24 cellular contexts compared by ENCODE assay signal in genomic region chr3:172076212-172076611, GRCh38. TPM values are rescaled to one million over a fixed set of nuclear protein-coding genes. Genes with fewer than 3 reads are reported as not detected.
DNase-seq lines count a peak whose midpoint lies in the region; ATAC-seq, FAIRE-seq and TF ChIP-seq lines count a peak whose summit lies in the region.
"Had no signal": no experiment of that assay in that cellular context is flagged by ENCODE, and none has a peak within 500 bp of the region (broad histone marks: within the 10 kb centered on the region; RNA-seq: fewer than 3 reads in every experiment).

No MANE protein-coding gene starts in this region.

- peak; percentile 54 for FAIRE-seq in RCC 7860 (lab: Jason Lieb, UNC)
- FAIRE-seq: astrocyte, small intestine had no signal

- H3K27ac ChIP-seq in foreskin keratinocyte, result no peak overlapping the region
- H3K27ac ChIP-seq: heart left ventricle, left ventricle myocardium inferior, RWPE1, transverse colon had no signal

- H3K27me3 Mint-ChIP-seq in activated T-helper 17 cell treated with anti-CD3 and anti-CD28 coated beads, Interleukin-2, amount 50 U/mL, for 72 hours, result no peaks in the 10 kb centered on the region
- H3K27me3 Mint-ChIP-seq: CD8-positive, alpha-beta memory T cell; natural killer cell treated with Interleukin-12 subunit alpha and Interleukin-12 subunit beta and Interleukin-15 and Interleukin-18, amount 100 ng/mL, for 72 hours; stimulated activated naive CD8-positive, alpha-beta T cell treated with anti-CD3 and anti-CD28 coated beads, Interleukin-15, Interleukin-2, amounts not matched to agents 100 ng/mL and 50 ng/mL, for 24 hours had no signal

- no peak overlapping the region for H3K27ac Mint-ChIP-seq in activated T-helper 17 cell treated with anti-CD3 and anti-CD28 coated beads, Interleukin-2, amount 50 U/mL, for 72 hours
- H3K27ac Mint-ChIP-seq: CD8-positive, alpha-beta memory T cell; stimulated activated naive CD8-positive, alpha-beta T cell treated with anti-CD3 and anti-CD28 coated beads, Interleukin-15, Interleukin-2, amounts not matched to agents 100 ng/mL and 50 ng/mL, for 24 hours had no signal

- no peak for TF ChIP-seq CTCF in foreskin keratinocyte (conservative IDR thresholded peaks at IDR 0.05)

- no peak overlapping the region for H3K4me3 Mint-ChIP-seq in activated T-helper 17 cell treated with anti-CD3 and anti-CD28 coated beads, Interleukin-2, amount 50 U/mL, for 72 hours
- H3K4me3 Mint-ChIP-seq: activated T-cell treated with anti-CD3 and anti-CD28 coated beads, Interleukin-2, amount 50 U/mL, for 4 hours; CD8-positive, alpha-beta memory T cell; natural killer cell treated with Interleukin-12 subunit alpha and Interleukin-12 subunit beta and Interleukin-15 and Interleukin-18, amount 100 ng/mL, for 72 hours; stimulated activated naive CD8-positive, alpha-beta T cell treated with anti-CD3 and anti-CD28 coated beads, Interleukin-15, Interleukin-2, amounts not matched to agents 100 ng/mL and 50 ng/mL, for 24 hours had no signal

- H3K36me3 Mint-ChIP-seq in activated T-helper 17 cell treated with anti-CD3 and anti-CD28 coated beads, Interleukin-2, amount 50 U/mL, for 72 hours (ENCODE audit: low read depth), result no peaks in the 10 kb centered on the region

- no peaks in the 10 kb centered on the region for H3K27me3 ChIP-seq in foreskin keratinocyte
- H3K27me3 ChIP-seq: heart left ventricle, transverse colon had no signal

- peak; percentile 33 for ATAC-seq in foreskin keratinocyte
- ATAC-seq in activated T-helper 17 cell treated with anti-CD3 and anti-CD28 coated beads, Interleukin-2, amount 50 U/mL, for 72 hours (replicated peaks), result no peak
- ATAC-seq: activated T-cell treated with anti-CD3 and anti-CD28 coated beads, Interleukin-2, amount 50 U/mL, for 4 hours; HCT116; heart left ventricle; natural killer cell treated with Interleukin-12 subunit alpha and Interleukin-12 subunit beta and Interleukin-15 and Interleukin-18, amount 100 ng/mL, for 72 hours had no signal

- H3K4me1 ChIP-seq in foreskin keratinocyte, result no peaks in the 10 kb centered on the region

- DNase-seq in NCI-H1105 (lab: John Stamatoyannopoulos, UW) (peak; percentile 11), RCC 7860 (ENCODE audit: low spot score) (peak; percentile 43), foreskin keratinocyte (no peak), renal cortical epithelial cell (ENCODE audit: low read depth) (peak; percentile 79), AML-193 (lab: John Stamatoyannopoulos, UW) (no peak), dermis blood vessel endothelial cell (no peak)
- DNase-seq: activated CD4-positive, alpha-beta T cell treated with anti-CD3 and anti-CD28 coated beads for 1 hour; activated naive CD4-positive, alpha-beta T cell treated with anti-CD3 and anti-CD28 coated beads, Interleukin-2, amount 50 U/mL, for 16 hours; activated T-cell treated with anti-CD3 and anti-CD28 coated beads, Interleukin-2, amount 50 U/mL, for 4 hours; CD8-positive, alpha-beta memory T cell; heart left ventricle; left ventricle myocardium inferior; midbrain; NCI-H1436 treated with DMSO at 0.1 percent for 48 hours; NCI-H226; small intestine; stimulated activated CD4-positive, alpha-beta T cell treated with anti-CD3 and anti-CD28 coated beads, Interleukin-2, amount 100 ng/mL, for 48 hours; transverse colon had no signal

- no peaks in the 10 kb centered on the region for H3K9me3 Mint-ChIP-seq in activated T-helper 17 cell treated with anti-CD3 and anti-CD28 coated beads, Interleukin-2, amount 50 U/mL, for 72 hours
- H3K9me3 Mint-ChIP-seq: activated T-cell treated with anti-CD3 and anti-CD28 coated beads, Interleukin-2, amount 50 U/mL, for 4 hours; CD8-positive, alpha-beta memory T cell; natural killer cell treated with Interleukin-12 subunit alpha and Interleukin-12 subunit beta and Interleukin-15 and Interleukin-18, amount 100 ng/mL, for 72 hours; stimulated activated naive CD8-positive, alpha-beta T cell treated with anti-CD3 and anti-CD28 coated beads, Interleukin-15, Interleukin-2, amounts not matched to agents 100 ng/mL and 50 ng/mL, for 24 hours had no signal

- peaks cover 4% of the 10 kb centered on the region for H3K4me1 Mint-ChIP-seq in activated T-helper 17 cell treated with anti-CD3 and anti-CD28 coated beads, Interleukin-2, amount 50 U/mL, for 72 hours

RNA-seq across cellular contexts. Expression of gene FNDC3B, which starts 36.8 kb away (rescaled TPM):
- total RNA-seq in foreskin keratinocyte (47.4 and 52.3 TPM in 2 replicates), renal cortical epithelial cell (87.2 and 220 TPM in 2 replicates), dermis blood vessel endothelial cell (126 and 138 TPM in 2 replicates)
- polyA plus RNA-seq in foreskin keratinocyte, result 11.1 and 11.9 TPM in 2 replicates
- 10 to 100 TPM; 17.6 to 17.9 TPM for total RNA-seq in activated T-helper 17 cell treated with anti-CD3 and anti-CD28 coated beads, Interleukin-2, amount 50 U/mL, for 72 hours

Comparison
In these comparisons a context has a peak if more than half of its experiments do, and no peak if none do; other contexts are left out.
1. DNase-seq: peak in NCI-H1105 (single experiment), RCC 7860 (single experiment) and renal cortical epithelial cell (single experiment); none in foreskin keratinocyte (0 of 2), AML-193 (0 of 2) and dermis blood vessel endothelial cell (single experiment).